ENCODE assay signal across 37 cellular contexts in genomic region chr1:231178970-231179369, GRCh38. TPM values are rescaled to one million over a fixed set of nuclear protein-coding genes. Genes with fewer than 3 reads are reported as not detected.
"Had no signal": no experiment of that assay in that cellular context is flagged by ENCODE, and none has a peak within 500 bp of the region (broad histone marks: within the 10 kb centered on the region; RNA-seq: fewer than 3 reads in every experiment).

No MANE protein-coding gene starts in this region.

- H3K36me3 ChIP-seq: MG63 had no signal

- DNase-seq: Karpas-422, Kasumi-1, MG63, MM.1S, MV-4-11, NCI-H1048, NCI-H1092, NCI-H1092 treated with DMSO at 0.1 percent for 48 hours, NCI-H1105, NCI-H1105 treated with DMSO at 0.1 percent for 48 hours, NCI-H1417, NCI-H1417 treated with DMSO at 0.1 percent for 48 hours, NCI-H1436, NCI-H1436 treated with DMSO at 0.1 percent for 48 hours, NCI-H146, NCI-H1694, NCI-H1694 treated with DMSO at 0.1 percent for 48 hours, NCI-H187, NCI-H187 treated with DMSO at 0.1 percent for 48 hours, NCI-H1930, NCI-H2029, NCI-H2029 treated with DMSO at 0.1 percent for 48 hours, NCI-H2081, NCI-H2081 treated with DMSO at 0.1 percent for 48 hours, NCI-H2107, NCI-H2171, NCI-H2171 treated with DMSO at 0.1 percent for 48 hours, NCI-H2227 treated with DMSO at 0.1 percent for 48 hours, NCI-H226, NCI-H345, NCI-H446, NCI-H446 treated with DMSO at 0.1 percent for 48 hours, NCI-H510A, NCI-H510A treated with DMSO at 0.1 percent for 48 hours had no signal

- H3K27ac ChIP-seq: KMS-11 had no signal

- H3K4me3 ChIP-seq: MG63 had no signal

- H3K9ac ChIP-seq: KMS-11 had no signal

- H3K4me2 ChIP-seq: KMS-11 had no signal

RNA-seq across cellular contexts. Expression of gene TRIM67, which starts 17.1 kb away (rescaled TPM):
- total RNA-seq: LHCN-M2, MCF 10A had no signal
